ENCODE assay signal across 9 cellular contexts in genomic region chr1:31374511-31375196, GRCh38. TPM values are rescaled to one million over a fixed set of nuclear protein-coding genes. Genes with fewer than 3 reads are reported as not detected.
DNase-seq lines count a peak whose midpoint lies in the region; ATAC-seq and TF ChIP-seq lines count a peak whose summit lies in the region.
"Had no signal": no experiment of that assay in that cellular context is flagged by ENCODE, and none has a peak within 500 bp of the region (broad histone marks: within the 10 kb centered on the region; RNA-seq: fewer than 3 reads in every experiment).

No MANE protein-coding gene starts in this region.

- H3K4me3 ChIP-seq in ascending aorta (peak overlapping the region in 1 of 2 donors; percentile 72), right cardiac atrium (ENCODE audit: low read length) (no peak overlapping the region), skeletal muscle cell (ENCODE audit: low read depth, low read length) (no peak overlapping the region)
- H3K4me3 ChIP-seq: mucosa of descending colon had no signal

- H3K27ac ChIP-seq in ascending aorta (peak overlapping the region; percentile 90 to 95), right cardiac atrium (ENCODE audit: low read length) (peak overlapping the region; percentile 75)

- 63% methylated on average over 7 of the region's 7 CpGs for WGBS in right cardiac atrium

- ATAC-seq in right cardiac atrium (peak; percentile 10 to 21), HG03354 (IDR thresholded peaks at IDR 0.05; ENCODE audit: poor library complexity, severe bottlenecking, unreplicated experiment) (no peak)

- TF ChIP-seq CTCF in ascending aorta (IDR thresholded peaks at IDR 0.05), result no peak

- peak; percentile 54 for DNase-seq in HCEC 1CT
- peak in 1 of 2 donors; percentile 84 for DNase-seq in ascending aorta (ENCODE audit: low spot score in 2 of 2)
- DNase-seq in right cardiac atrium, result peak; percentile 51 to 76 (median 70)
- DNase-seq in skeletal muscle cell (ENCODE audit: low read depth), result peak; percentile 38
- DNase-seq in hepatic stellate cell (ENCODE audit: low spot score), result no peak
- no peak for DNase-seq in activated CD4-positive, alpha-beta T cell treated with anti-CD3 and anti-CD28 coated beads for 48 hours
- no peak for DNase-seq in HK-2 (ENCODE audit: unreplicated experiment)
- DNase-seq: mucosa of descending colon had no signal

- H3K9me3 ChIP-seq in ascending aorta, result no peaks in the 10 kb centered on the region
- H3K9me3 ChIP-seq in right cardiac atrium (ENCODE audit: control insufficient read depth, low read length), result no peaks in the 10 kb centered on the region
- H3K9me3 ChIP-seq: mucosa of descending colon had no signal

- no peaks in the 10 kb centered on the region for H3K27me3 ChIP-seq in ascending aorta
- H3K27me3 ChIP-seq in right cardiac atrium (ENCODE audit: control insufficient read depth, insufficient read depth), result no peaks in the 10 kb centered on the region

- no peaks in the 10 kb centered on the region for H3K36me3 ChIP-seq in ascending aorta

- H3K4me1 ChIP-seq in ascending aorta, result peaks cover 9 to 36% of the 10 kb centered on the region in 2 donors
- H3K4me1 ChIP-seq in right cardiac atrium (ENCODE audit: control insufficient read depth, insufficient read depth, low read length), result peaks cover 10% of the 10 kb centered on the region

- intact Hi-C loops in ascending aorta (cut with DNase I), result no loop called here
- intact Hi-C loops in right cardiac atrium (cut with DNase I), result no loop called here

RNA-seq across cellular contexts. Expression of gene FABP3, which starts 1.8 kb away (rescaled TPM):
- total RNA-seq in ascending aorta (24.2 TPM), right cardiac atrium (1,000 to 10,000 TPM; 2,322 to 2,894 (median 2,708) TPM)
- 6,193 TPM for polyA plus RNA-seq in right cardiac atrium

RNA-seq across cellular contexts. Expression of gene SERINC2, which starts 38.4 kb away (rescaled TPM):
- total RNA-seq in ascending aorta, result 10.7 TPM
- total RNA-seq in right cardiac atrium, result 1 to 10 TPM; 1.3 to 1.7 (median 1.4) TPM
- polyA plus RNA-seq in right cardiac atrium, result 2.5 TPM

Comparison
In these comparisons a context has a peak if more than half of its experiments do, and no peak if none do; other contexts are left out.
1. DNase-seq: peak in HCEC 1CT (single experiment), right cardiac atrium (3 of 3) and skeletal muscle cell (single experiment); none in hepatic stellate cell (single experiment), activated CD4-positive, alpha-beta T cell treated with anti-CD3 and anti-CD28 coated beads for 48 hours (single experiment) and HK-2 (single experiment).
2. RNA of gene FABP3, which starts 1.8 kb away (total RNA-seq): 2,322 to 2,894 TPM in right cardiac atrium; 24.2 TPM in ascending aorta (single experiment); every median in the first group is over 10 times any median in the second.